ENCODE assay signal across 8 cellular contexts in genomic region chr5:180801596-180802324, GRCh38. TPM values are rescaled to one million over a fixed set of nuclear protein-coding genes. Genes with fewer than 3 reads are reported as not detected.
A peak's percentile ranks its signal among the peaks of the same experiment; 100 is the strongest.
DNase-seq lines count a peak whose midpoint lies in the region; TF ChIP-seq lines count a peak whose summit lies in the region.

No MANE protein-coding gene starts in this region.

- BruUV-seq in mammary epithelial cell (replicated peaks; lab: Mats Ljungman, UMichigan) = TSS peak; percentile 51

- WGBS in mammary epithelial cell (ENCODE audit: low coverage, missing lambda C conversion rate) = 17% methylated on average over 14 of the region's 15 CpGs
- WGBS in mesenchymal stem cell = 27% methylated on average over 12 of the region's 15 CpGs
- WGBS in urinary bladder = 12% methylated on average over 15 of the region's 15 CpGs

- peak overlapping the region; percentile 77 to 96 (median 92) for H3K4me3 ChIP-seq in mammary epithelial cell (replicated peaks in 1 of 3; ENCODE audit: insufficient read depth in 1 of 3, low read depth in 2 of 3, low read length in 3 of 3)
- H3K4me3 ChIP-seq in mesenchymal stem cell (ENCODE audit: insufficient read depth in 1 of 2, low read depth in 1 of 2, low read length in 2 of 2) = peak overlapping the region; percentile 95
- H3K4me3 ChIP-seq in urinary bladder (ENCODE audit: low read depth, low read length) = peak overlapping the region; percentile 74

- no peak overlapping the region for H2BK5ac ChIP-seq in mesenchymal stem cell (ENCODE audit: low read depth, low read length, poor library complexity, severe bottlenecking)

- peak overlapping the region; percentile 79 for H3K27ac Mint-ChIP-seq in activated naive CD4-positive, alpha-beta T cell treated with anti-CD3 and anti-CD28 coated beads, Interleukin-2, amount 10 ng/mL, durations not matched to agents 7 days and 5 days

- peak overlapping the region; percentile 70 for H3K9ac ChIP-seq in mammary epithelial cell (ENCODE audit: insufficient read depth, low read length)
- peak overlapping the region; percentile 96 for H3K9ac ChIP-seq in mesenchymal stem cell (ENCODE audit: low read length)

- H3K27ac ChIP-seq in mammary epithelial cell (ENCODE audit: insufficient read depth, low read depth, low read length) = peak overlapping the region; percentile 63
- H3K27ac ChIP-seq in mesenchymal stem cell (ENCODE audit: low read length, poor library complexity, severe bottlenecking) = peak overlapping the region; percentile 73
- peak overlapping the region; percentile 91 for H3K27ac ChIP-seq in urinary bladder (ENCODE audit: low read depth)

- H2BK120ac ChIP-seq in mesenchymal stem cell (ENCODE audit: low read depth, low read length) = no peak overlapping the region

- peak overlapping the region; percentile 77 for H3K4me3 Mint-ChIP-seq in activated naive CD4-positive, alpha-beta T cell treated with anti-CD3 and anti-CD28 coated beads, Interleukin-2, amount 10 ng/mL, durations not matched to agents 7 days and 5 days

- H3K4me1 Mint-ChIP-seq in activated naive CD4-positive, alpha-beta T cell treated with anti-CD3 and anti-CD28 coated beads, Interleukin-2, amount 10 ng/mL, durations not matched to agents 7 days and 5 days = peaks cover 80% of the 10 kb centered on the region

- peaks cover 80% of the 10 kb centered on the region for H3K36me3 Mint-ChIP-seq in activated naive CD4-positive, alpha-beta T cell treated with anti-CD3 and anti-CD28 coated beads, Interleukin-2, amount 10 ng/mL, durations not matched to agents 7 days and 5 days

- H4K8ac ChIP-seq in mesenchymal stem cell (ENCODE audit: low read length) = no peak overlapping the region

- H2AFZ ChIP-seq in mammary epithelial cell (ENCODE audit: low read depth, low read length) (no peak overlapping the region), mesenchymal stem cell (ENCODE audit: low read depth, low read length) (no peak overlapping the region)

- no peaks in the 10 kb centered on the region for H3K27me3 Mint-ChIP-seq in activated naive CD4-positive, alpha-beta T cell treated with anti-CD3 and anti-CD28 coated beads, Interleukin-2, amount 10 ng/mL, durations not matched to agents 7 days and 5 days

- TF ChIP-seq CTCF in mammary epithelial cell (conservative IDR thresholded peaks at IDR 0.05 in 1 of 2, IDR thresholded peaks at IDR 0.05 in 1 of 2; ENCODE audit: extremely low read depth in 1 of 2, insufficient read depth in 1 of 2, low read depth in 1 of 2, low read length in 2 of 2) = no peak

- peaks cover 85% of the 10 kb centered on the region for H3K79me2 ChIP-seq in mammary epithelial cell (ENCODE audit: insufficient read depth, low read length)

- peak overlapping the region in 1 of 2 experiments; percentile 70 for H3K23ac ChIP-seq in mesenchymal stem cell (ENCODE audit: low read length in 2 of 2)

- H3K9me3 ChIP-seq in mammary epithelial cell (replicated peaks; ENCODE audit: insufficient read depth, low read length) (no peaks in the 10 kb centered on the region), mesenchymal stem cell (ENCODE audit: control insufficient read depth, low read length) (no peaks in the 10 kb centered on the region)

- H3K4me1 ChIP-seq in mammary epithelial cell (ENCODE audit: insufficient read depth, low read length) (peaks cover 69% of the 10 kb centered on the region), mesenchymal stem cell (ENCODE audit: control insufficient read depth, insufficient read depth, low read depth, low read length) (peaks cover 55% of the 10 kb centered on the region), urinary bladder (ENCODE audit: insufficient read depth) (peaks cover 7% of the 10 kb centered on the region)

- H4K20me1 ChIP-seq in mammary epithelial cell (ENCODE audit: insufficient read depth, low read length) = peaks cover 11% of the 10 kb centered on the region

- in situ Hi-C loops in mammary epithelial cell (cut with MboI; ENCODE audit: low sequenced_read_pairs in 2 of 2) = loop anchor here in 1 of 2 donors (5.0 kb wide), 1 partner anchor 61 kb away; the partner anchor contains the start of gene ZFP62

- intact Hi-C loops in mammary epithelial cell (cut with micrococcal nuclease) = loop anchor here (1.0 kb wide), 2 partner anchors 25 to 60 kb away; partner anchors contain the start of gene ZFP62

- H4K91ac ChIP-seq in mesenchymal stem cell (ENCODE audit: low read length) = peak overlapping the region; percentile 87

- H3K4ac ChIP-seq in mesenchymal stem cell (ENCODE audit: low read depth in 1 of 2, low read length in 2 of 2) = peak overlapping the region in 1 of 2 experiments; percentile 4

- peaks cover 10% of the 10 kb centered on the region for H3K79me1 ChIP-seq in mesenchymal stem cell (replicated peaks; ENCODE audit: low read length, poor library complexity, severe bottlenecking)

- dilution Hi-C loops in mammary epithelial cell (cut with HindIII; ENCODE audit: low sequenced_read_pairs) = loop anchor here (5.0 kb wide), 3 partner anchors 36 to 396 kb away; no protein-coding TSS in a partner anchor

- H3K18ac ChIP-seq in mesenchymal stem cell (ENCODE audit: low read depth in 1 of 2, low read length in 2 of 2) = peak overlapping the region in 1 of 2 experiments; percentile 61

- H3K27me3 ChIP-seq in mammary epithelial cell (ENCODE audit: insufficient read depth, low read length) (no peaks in the 10 kb centered on the region), mesenchymal stem cell (ENCODE audit: control insufficient read depth in 1 of 2, insufficient read depth in 1 of 2, low read length in 2 of 2) (no peaks in the 10 kb centered on the region)

- no peak overlapping the region for H2BK15ac ChIP-seq in mesenchymal stem cell (ENCODE audit: low read depth, poor library complexity, severe bottlenecking)

- no peak overlapping the region for H2BK12ac ChIP-seq in mesenchymal stem cell (ENCODE audit: low read length in 2 of 2)

- no peaks in the 10 kb centered on the region for H3K9me3 Mint-ChIP-seq in activated naive CD4-positive, alpha-beta T cell treated with anti-CD3 and anti-CD28 coated beads, Interleukin-2, amount 10 ng/mL, durations not matched to agents 7 days and 5 days

- H3K36me3 ChIP-seq in mammary epithelial cell (ENCODE audit: insufficient read depth, low read length) (no peaks in the 10 kb centered on the region), mesenchymal stem cell (ENCODE audit: control insufficient read depth in 1 of 2, insufficient read depth in 2 of 2, low read depth in 1 of 2, low read length in 2 of 2) (peaks cover 35 to 37% of the 10 kb centered on the region in 2 experiments), urinary bladder (ENCODE audit: insufficient read depth) (no peaks in the 10 kb centered on the region)

- peak overlapping the region; percentile 61 for H2AK5ac ChIP-seq in mesenchymal stem cell (ENCODE audit: low read length, severe bottlenecking)

- CTCF ChIA-PET in activated naive CD4-positive, alpha-beta T cell treated with anti-CD3 and anti-CD28 coated beads, Interleukin-2, amount 10 ng/mL, durations not matched to agents 7 days and 5 days (lab: Charles Lee) = interaction anchor here (0.8 to 2.2 kb wide), 4 partner anchors 12 to 28 kb away, joined by 3 to 10 read pairs (median 4); no protein-coding TSS in a partner anchor
- CTCF ChIA-PET in mammary epithelial cell (lab: Charles Lee; ENCODE audit: low non-redundant PET) = interaction anchor here (0.7 kb wide), 1 partner anchor 383 kb away, joined by 14 read pairs; no protein-coding TSS in a partner anchor

- peak overlapping the region in 1 of 2 experiments; percentile 85 for H3K14ac ChIP-seq in mesenchymal stem cell (ENCODE audit: low read length in 2 of 2)

- no peak for DNase-seq in activated naive CD4-positive, alpha-beta T cell treated with anti-CD3 and anti-CD28 coated beads, Interleukin-2, amount 10 ng/mL, durations not matched to agents 7 days and 5 days
- DNase-seq in activated naive CD4-positive, alpha-beta T cell treated with anti-CD3 and anti-CD28 coated beads, Interleukin-2, amount 50 U/mL, for 16 hours = no peak
- DNase-seq in mammary epithelial cell (no peak), mesenchymal stem cell (no peak), glomerular visceral epithelial cell (ENCODE audit: extremely low spot score) (no peak), NCI-H2081 treated with DMSO at 0.1 percent for 48 hours (lab: John Stamatoyannopoulos, UW) (no peak), SKM-1 treated with dmso at 0.1 percent for 144 hours (lab: John Stamatoyannopoulos, UW; ENCODE audit: unreplicated experiment) (no peak)

- H3K4me2 ChIP-seq in mammary epithelial cell (ENCODE audit: insufficient read depth, low read depth, low read length) = peak overlapping the region; percentile 88
- peak overlapping the region; percentile 91 for H3K4me2 ChIP-seq in mesenchymal stem cell (ENCODE audit: low read length, poor library complexity, severe bottlenecking)

RNA-seq across cellular contexts. Expression of gene MGAT1, which starts 0.8 kb away (rescaled TPM):
- total RNA-seq in mammary epithelial cell = 100 to 1,000 TPM in 1 of 2 donors, 10 to 100 TPM in 1; 91.4 to 177 TPM
- 134 TPM for polyA plus RNA-seq in mammary epithelial cell
- 122 TPM for polyA minus RNA-seq in mammary epithelial cell
- polyA plus RNA-seq in mesenchymal stem cell (2013, experiment 1 of 2) = 103 TPM
- 105 TPM for polyA plus RNA-seq in mesenchymal stem cell (2013, experiment 2 of 2)
- total RNA-seq in urinary bladder = 50.6 TPM
- polyA plus RNA-seq in urinary bladder = 179 TPM

RNA-seq across cellular contexts. Expression of gene ZFP62, which starts 59.3 kb away (rescaled TPM):
- 10 to 100 TPM; 17.2 to 17.5 TPM for total RNA-seq in mammary epithelial cell
- polyA plus RNA-seq in mammary epithelial cell = 6.7 TPM
- polyA minus RNA-seq in mammary epithelial cell = 40.5 TPM
- polyA plus RNA-seq in mesenchymal stem cell (2013, experiment 1 of 2) = 11.2 TPM
- polyA plus RNA-seq in mesenchymal stem cell (2013, experiment 2 of 2) = 10.5 TPM
- total RNA-seq in urinary bladder = 32.6 TPM
- 17.4 TPM for polyA plus RNA-seq in urinary bladder
